ENCODE assay signal across 10 cellular contexts in the genomic region with DNA sequence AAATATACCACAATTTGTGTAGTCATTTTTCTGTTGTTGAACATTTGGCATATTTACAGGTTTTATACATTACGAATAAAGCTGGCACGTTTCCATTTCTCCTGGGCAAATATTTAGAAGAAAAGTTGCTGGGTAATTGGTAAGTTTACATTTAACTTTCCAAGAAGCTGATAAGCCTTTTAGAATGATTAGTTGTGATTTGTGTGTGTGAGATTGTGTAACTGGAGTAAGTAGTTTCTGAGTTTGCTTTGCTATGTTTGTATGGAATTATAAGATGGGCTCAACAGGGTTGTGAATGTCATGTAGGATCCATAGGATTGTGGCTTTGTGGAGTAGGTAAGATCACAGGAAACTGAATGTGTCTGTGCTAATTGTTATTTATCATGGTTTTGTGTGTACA. TPM values are rescaled to one million over a fixed set of nuclear protein-coding genes. Genes with fewer than 3 reads are reported as not detected.
DNase-seq lines count a peak whose midpoint lies in the region; ATAC-seq and TF ChIP-seq lines count a peak whose summit lies in the region.
"Had no signal": no experiment of that assay in that cellular context is flagged by ENCODE, and none has a peak within 500 bp of the region (broad histone marks: within the 10 kb centered on the region; RNA-seq: fewer than 3 reads in every experiment).

No MANE protein-coding gene starts in this region.

- peak overlapping the region; percentile 26 for H3K27ac Mint-ChIP-seq in activated naive CD8-positive, alpha-beta T cell treated with anti-CD3 and anti-CD28 coated beads for 36 hours

- H3K4me1 ChIP-seq in cardiac muscle cell (ENCODE audit: low read depth) (peaks cover 10% of the 10 kb centered on the region), heart right ventricle (peaks cover 3 to 26% (median 19%) of the 10 kb centered on the region in 9 donors), thoracic aorta (ENCODE audit: control insufficient read depth in 1 of 2, low read depth in 2 of 2) (peaks cover 12 to 20% of the 10 kb centered on the region in 2 donors), lower lobe of right lung (peaks cover 20% of the 10 kb centered on the region)

- peaks cover 25% of the 10 kb centered on the region for H3K9me3 Mint-ChIP-seq in activated naive CD8-positive, alpha-beta T cell treated with anti-CD3 and anti-CD28 coated beads for 36 hours

- peak overlapping the region; percentile 93 for H3K27ac ChIP-seq in cardiac muscle cell
- no peak overlapping the region for H3K27ac ChIP-seq in heart right ventricle
- H3K27ac ChIP-seq in thoracic aorta = no peak overlapping the region
- H3K27ac ChIP-seq in lower lobe of right lung = no peak overlapping the region

- H3K36me3 Mint-ChIP-seq in activated naive CD8-positive, alpha-beta T cell treated with anti-CD3 and anti-CD28 coated beads for 36 hours = peaks cover 84% of the 10 kb centered on the region

- H3K4me3 Mint-ChIP-seq in activated naive CD8-positive, alpha-beta T cell treated with anti-CD3 and anti-CD28 coated beads for 36 hours = peak overlapping the region; percentile 88

- peaks cover 19% of the 10 kb centered on the region for H3K4me1 Mint-ChIP-seq in activated naive CD8-positive, alpha-beta T cell treated with anti-CD3 and anti-CD28 coated beads for 36 hours

- H3K36me3 ChIP-seq in cardiac muscle cell (peaks cover 8% of the 10 kb centered on the region), heart right ventricle (peaks cover 0 to 70% (median 37%) of the 10 kb centered on the region in 9 donors), thoracic aorta (peaks cover 25% of the 10 kb centered on the region), lower lobe of right lung (peaks cover 38% of the 10 kb centered on the region)

- 76 to 80% methylated on average over 2 of the region's 2 CpGs for WGBS in heart right ventricle, 2 donors

- H3K9me3 ChIP-seq in cardiac muscle cell (ENCODE audit: low read depth) = no peaks in the 10 kb centered on the region
- peaks cover 0 to 73% (median 0%) of the 10 kb centered on the region in 11 donors for H3K9me3 ChIP-seq in heart right ventricle
- H3K9me3 ChIP-seq in iPS-18c (ENCODE audit: control insufficient read depth, insufficient read depth, low read length) = no peaks in the 10 kb centered on the region
- peaks cover 2% of the 10 kb centered on the region for H3K9me3 ChIP-seq in thoracic aorta
- peaks cover 3% of the 10 kb centered on the region for H3K9me3 ChIP-seq in lower lobe of right lung

- H3K27me3 Mint-ChIP-seq in activated naive CD8-positive, alpha-beta T cell treated with anti-CD3 and anti-CD28 coated beads for 36 hours = no peaks in the 10 kb centered on the region

- intact Hi-C loops in heart right ventricle (cut with DNase I) = loop anchor here in 3 of 10 donors (5.0 to 10.0 kb wide), 3 partner anchors 47 to 260 kb away; partner anchors contain the start of genes ZNF260 (in 2 of the 3), ZNF567 (in 1 of the 3) and ZNF790 (in 1 of the 3)
- intact Hi-C loops in lower lobe of right lung (cut with DNase I) = no loop called here

- H3K27me3 ChIP-seq in cardiac muscle cell (no peaks in the 10 kb centered on the region), heart right ventricle (no peaks in the 10 kb centered on the region), thoracic aorta (replicated peaks; ENCODE audit: insufficient read depth) (no peaks in the 10 kb centered on the region), lower lobe of right lung (ENCODE audit: low read depth) (no peaks in the 10 kb centered on the region)

- ATAC-seq in heart right ventricle (no peak), thoracic aorta (ENCODE audit: insufficient number of reproducible peaks, low FRiP score, low read depth) (no peak), HG02852 (IDR thresholded peaks at IDR 0.05; ENCODE audit: unreplicated experiment) (no peak), lower lobe of right lung (no peak)
- ATAC-seq: HCT116 had no signal

- peak overlapping the region; percentile 75 for H3K4me3 ChIP-seq in cardiac muscle cell
- H3K4me3 ChIP-seq in heart right ventricle = peak overlapping the region in 4 of 10 donors; percentile 75 to 87 (median 83)
- H3K4me3 ChIP-seq in iPS-18c (ENCODE audit: insufficient read depth, low read depth, low read length) = peak overlapping the region; percentile 98; the same call in 1 of the 2 replicates
- peak overlapping the region; percentile 99 for H3K4me3 ChIP-seq in thoracic aorta
- no peak overlapping the region for H3K4me3 ChIP-seq in lower lobe of right lung

- DNase-seq in cardiac muscle cell (ENCODE audit: low read depth in 1 of 2, low spot score in 1 of 2) (no peak), heart right ventricle (no peak), thoracic aorta (ENCODE audit: low spot score) (no peak), lower lobe of right lung (no peak), NCI-H446 treated with DMSO at 0.1 percent for 48 hours (lab: John Stamatoyannopoulos, UW) (no peak)
- no peak for DNase-seq in activated naive CD8-positive, alpha-beta T cell treated with anti-CD3 and anti-CD28 coated beads for 36 hours
- DNase-seq: activated CD8-positive, alpha-beta memory T cell treated with anti-CD3 and anti-CD28 coated beads for 24 hours had no signal

- TF ChIP-seq CTCF in cardiac muscle cell (IDR thresholded peaks at IDR 0.05; ENCODE audit: low read depth, low read length) (no peak), heart right ventricle (IDR thresholded peaks at IDR 0.05) (no peak), thoracic aorta (IDR thresholded peaks at IDR 0.05) (no peak), lower lobe of right lung (IDR thresholded peaks at IDR 0.05) (no peak)

RNA-seq across cellular contexts. Expression of gene ZNF529, which starts 1.7 kb away (rescaled TPM):
- total RNA-seq in cardiac muscle cell (18.6 and 19.2 TPM in 2 replicates), heart right ventricle (10 to 100 TPM; 10.7 to 18.4 (median 15.4) TPM), thoracic aorta (10 to 100 TPM; 10.3 to 18.1 TPM), lower lobe of right lung (10.6 TPM)
- polyA plus RNA-seq in cardiac muscle cell (10.9 and 16.5 TPM in 2 replicates), heart right ventricle (10 to 100 TPM in 1 of 2 donors, 1 to 10 TPM in 1; 3.4 to 14.0 TPM)
- 10 to 100 TPM; 15.0 to 15.2 TPM for total RNA-seq in activated naive CD8-positive, alpha-beta T cell treated with anti-CD3 and anti-CD28 coated beads for 36 hours

RNA-seq across cellular contexts. Expression of gene ZNF382, which starts 30.4 kb away (rescaled TPM):
- total RNA-seq in cardiac muscle cell = 30.0 and 57.8 TPM in 2 replicates
- 14.5 and 30.3 TPM in 2 replicates for polyA plus RNA-seq in cardiac muscle cell
- 10 to 100 TPM; 13.2 to 22.2 (median 17.8) TPM for total RNA-seq in heart right ventricle
- 1 to 10 TPM; 2.6 to 5.6 TPM for polyA plus RNA-seq in heart right ventricle
- 1 to 10 TPM; 7.4 to 9.3 TPM for total RNA-seq in activated naive CD8-positive, alpha-beta T cell treated with anti-CD3 and anti-CD28 coated beads for 36 hours
- 1 to 10 TPM; 2.7 to 8.7 TPM for total RNA-seq in thoracic aorta
- total RNA-seq in lower lobe of right lung = 5.2 TPM

RNA-seq across cellular contexts. Expression of gene ZNF260, which starts 46.7 kb away (rescaled TPM):
- total RNA-seq in cardiac muscle cell (10.5 and 12.3 TPM in 2 replicates), heart right ventricle (10 to 100 TPM in 2 of 10 donors, 1 to 10 TPM in 8; 7.2 to 12.8 (median 8.7) TPM), thoracic aorta (1 to 10 TPM; 6.9 to 9.7 TPM), lower lobe of right lung (12.5 TPM)
- polyA plus RNA-seq in cardiac muscle cell (17.5 and 32.0 TPM in 2 replicates), heart right ventricle (1 to 10 TPM; 2.7 to 4.6 TPM)
- total RNA-seq in activated naive CD8-positive, alpha-beta T cell treated with anti-CD3 and anti-CD28 coated beads for 36 hours = 1 to 10 TPM; 6.2 to 8.3 TPM
